ENCODE assay signal across 29 cellular contexts in the genomic region with DNA sequence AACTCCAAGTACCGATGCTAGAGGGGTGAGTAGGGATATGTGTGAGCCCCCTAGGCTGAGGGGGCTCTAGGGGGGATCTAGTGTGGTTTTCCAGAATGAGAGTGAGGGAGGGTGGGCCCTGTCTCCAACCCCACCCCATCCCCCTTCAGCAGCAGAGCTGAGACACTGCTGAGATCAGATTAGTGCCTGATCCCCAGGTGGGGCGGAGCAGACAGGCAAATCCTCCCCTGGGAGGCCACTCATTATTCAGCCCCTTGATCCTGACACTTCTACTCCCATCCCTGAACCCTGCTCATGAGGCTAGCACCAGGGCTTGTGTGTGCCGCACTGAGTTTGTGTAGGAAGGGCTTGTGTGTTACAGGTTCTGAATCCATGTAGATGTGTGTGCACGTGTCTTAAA. TPM values are rescaled to one million over a fixed set of nuclear protein-coding genes. Genes with fewer than 3 reads are reported as not detected.
A peak's percentile ranks its signal among the peaks of the same experiment; 100 is the strongest.
DNase-seq lines count a peak whose midpoint lies in the region; ATAC-seq and TF ChIP-seq lines count a peak whose summit lies in the region.
"Had no signal": no experiment of that assay in that cellular context is flagged by ENCODE, and none has a peak within 500 bp of the region (broad histone marks: within the 10 kb centered on the region; RNA-seq: fewer than 3 reads in every experiment).

No MANE protein-coding gene starts in this region.

- H3K4me3 Mint-ChIP-seq in endodermal cell (peak overlapping the region; percentile 58), type B pancreatic cell (no peak overlapping the region)
- H3K4me3 Mint-ChIP-seq in stimulated activated effector memory CD8-positive, alpha-beta T cell treated with anti-CD3 and anti-CD28 coated beads, Interleukin-12 subunit alpha, Interleukin-12 subunit beta, amount 100 ng/mL, for 72 hours, result no peak overlapping the region
- H3K4me3 Mint-ChIP-seq in activated T-helper 1 cell treated with anti-CD3 and anti-CD28 coated beads, Interleukin-12 subunit alpha, Interleukin-12 subunit beta, Interleukin-2, Interleukin-4 antibody, amounts not matched to agents 30 ng/mL and 10 ng/mL and 1 ng/mL, durations not matched to agents 14 hours and 24 hours and 36 hours, result no peak overlapping the region
- H3K4me3 Mint-ChIP-seq: natural killer cell, T-cell had no signal

- H3K27ac ChIP-seq in endodermal cell (ENCODE audit: low read depth, low read length), result no peak overlapping the region
- H3K27ac ChIP-seq: 22Rv1, adrenal gland had no signal

- H3K36me3 ChIP-seq in endodermal cell (ENCODE audit: control insufficient read depth, insufficient read depth, low read length), result no peaks in the 10 kb centered on the region
- H3K36me3 ChIP-seq: adrenal gland had no signal

- WGBS in endodermal cell (ENCODE audit: insufficient coverage in 1 of 2, insufficient read length in 1 of 2), 2 experiments, result 31 to 47% methylated on average over 3 to 4 of the region's 4 CpGs

- peaks cover 38% of the 10 kb centered on the region for H3K27me3 ChIP-seq in endodermal cell (ENCODE audit: control insufficient read depth, insufficient read depth, low read length, poor library complexity, severe bottlenecking)
- H3K27me3 ChIP-seq: adrenal gland had no signal

- DNase-seq in NCI-H1417 (lab: John Stamatoyannopoulos, UW), result peak in 2 of 3 experiments; percentile 17 to 45
- DNase-seq in NCI-H1417 treated with DMSO at 0.1 percent for 48 hours (lab: John Stamatoyannopoulos, UW), result no peak
- DNase-seq in NCI-H82 treated with DMSO at 0.1 percent for 48 hours (lab: John Stamatoyannopoulos, UW; ENCODE audit: unreplicated experiment), result peak; percentile 95
- DNase-seq in endodermal cell, result peak; percentile 85
- no peak for DNase-seq in stimulated activated effector memory CD8-positive, alpha-beta T cell treated with anti-CD3 and anti-CD28 coated beads, Interleukin-12 subunit alpha, Interleukin-12 subunit beta, amount 100 ng/mL, for 72 hours (ENCODE audit: low spot score in 2 of 2)
- no peak for DNase-seq in type B pancreatic cell (ENCODE audit: extremely low spot score, unreplicated experiment)
- DNase-seq in activated T-helper 1 cell treated with anti-CD3 and anti-CD28 coated beads, Interleukin-12 subunit alpha, Interleukin-12 subunit beta, Interleukin-2, Interleukin-4 antibody, amounts not matched to agents 30 ng/mL and 10 ng/mL and 1 ng/mL, durations not matched to agents 14 hours and 24 hours and 36 hours (ENCODE audit: low spot score), result no peak
- DNase-seq: activated CD4-positive, alpha-beta T cell treated with anti-CD3 and anti-CD28 coated beads, Interleukin-2, amount 50 U/mL, for 4 hours; activated effector memory CD4-positive, alpha-beta T cell treated with anti-CD3 and anti-CD28 coated beads, Interleukin-2, amount 50 U/mL, for 16 hours; adrenal gland; AML-193; central memory CD4-positive, alpha-beta T cell; effector CD8-positive, alpha-beta T cell; kidney glomerular epithelial cell; MV-4-11; natural killer cell; NCI-H2029 treated with DMSO at 0.1 percent for 48 hours; OCI-M1; SHP77; stimulated activated naive CD8-positive, alpha-beta T cell treated with anti-CD3 and anti-CD28 coated beads, Interleukin-15, Interleukin-2, amounts not matched to agents 100 U/mL and 50 U/mL, for 24 hours; T-cell; trophoblast cell had no signal

- H3K27ac Mint-ChIP-seq in endodermal cell (no peak overlapping the region), type B pancreatic cell (no peak overlapping the region)
- H3K27ac Mint-ChIP-seq in stimulated activated effector memory CD8-positive, alpha-beta T cell treated with anti-CD3 and anti-CD28 coated beads, Interleukin-12 subunit alpha, Interleukin-12 subunit beta, amount 100 ng/mL, for 72 hours, result no peak overlapping the region
- H3K27ac Mint-ChIP-seq in activated T-helper 1 cell treated with anti-CD3 and anti-CD28 coated beads, Interleukin-12 subunit alpha, Interleukin-12 subunit beta, Interleukin-2, Interleukin-4 antibody, amounts not matched to agents 30 ng/mL and 10 ng/mL and 1 ng/mL, durations not matched to agents 14 hours and 24 hours and 36 hours, result no peak overlapping the region
- H3K27ac Mint-ChIP-seq: natural killer cell, progenitor cell of endocrine pancreas, T-cell had no signal

- H3K9me3 Mint-ChIP-seq in endodermal cell (peaks cover 8% of the 10 kb centered on the region), type B pancreatic cell (no peaks in the 10 kb centered on the region)
- peaks cover 5% of the 10 kb centered on the region for H3K9me3 Mint-ChIP-seq in stimulated activated effector memory CD8-positive, alpha-beta T cell treated with anti-CD3 and anti-CD28 coated beads, Interleukin-12 subunit alpha, Interleukin-12 subunit beta, amount 100 ng/mL, for 72 hours
- H3K9me3 Mint-ChIP-seq in activated T-helper 1 cell treated with anti-CD3 and anti-CD28 coated beads, Interleukin-12 subunit alpha, Interleukin-12 subunit beta, Interleukin-2, Interleukin-4 antibody, amounts not matched to agents 30 ng/mL and 10 ng/mL and 1 ng/mL, durations not matched to agents 14 hours and 24 hours and 36 hours, result no peaks in the 10 kb centered on the region

- TF ChIP-seq CTCF in endodermal cell (conservative IDR thresholded peaks at IDR 0.05), result no peak
- no peak for TF ChIP-seq CTCF in type B pancreatic cell (conservative IDR thresholded peaks at IDR 0.05)

- peaks cover 23% of the 10 kb centered on the region for H3K4me1 ChIP-seq in endodermal cell (ENCODE audit: control insufficient read depth, insufficient read depth, low read length)
- H3K4me1 ChIP-seq: adrenal gland had no signal

- intact Hi-C loops in activated T-helper 1 cell treated with anti-CD3 and anti-CD28 coated beads, Interleukin-12 subunit alpha, Interleukin-12 subunit beta, Interleukin-2, Interleukin-4 antibody, amounts not matched to agents 30 ng/mL and 10 ng/mL and 1 ng/mL, durations not matched to agents 14 hours and 24 hours and 36 hours (cut with micrococcal nuclease), result no loop called here

- H3K4me1 Mint-ChIP-seq in endodermal cell (peaks cover 38% of the 10 kb centered on the region), type B pancreatic cell (ENCODE audit: unreplicated experiment) (peaks cover 19% of the 10 kb centered on the region)
- H3K4me1 Mint-ChIP-seq in stimulated activated effector memory CD8-positive, alpha-beta T cell treated with anti-CD3 and anti-CD28 coated beads, Interleukin-12 subunit alpha, Interleukin-12 subunit beta, amount 100 ng/mL, for 72 hours, result peaks cover 4% of the 10 kb centered on the region
- H3K4me1 Mint-ChIP-seq in activated T-helper 1 cell treated with anti-CD3 and anti-CD28 coated beads, Interleukin-12 subunit alpha, Interleukin-12 subunit beta, Interleukin-2, Interleukin-4 antibody, amounts not matched to agents 30 ng/mL and 10 ng/mL and 1 ng/mL, durations not matched to agents 14 hours and 24 hours and 36 hours (ENCODE audit: low read depth), result no peaks in the 10 kb centered on the region
- H3K4me1 Mint-ChIP-seq: natural killer cell had no signal

- peaks cover 3% of the 10 kb centered on the region for H3K9me3 ChIP-seq in endodermal cell (ENCODE audit: control insufficient read depth, low read length)
- H3K9me3 ChIP-seq: adrenal gland had no signal

- peak; percentile 24 for ATAC-seq in stimulated activated effector memory CD8-positive, alpha-beta T cell treated with anti-CD3 and anti-CD28 coated beads, Interleukin-12 subunit alpha, Interleukin-12 subunit beta, amount 100 ng/mL, for 72 hours
- no peak for ATAC-seq in HG03521 (IDR thresholded peaks at IDR 0.05; ENCODE audit: unreplicated experiment)
- ATAC-seq: natural killer cell; stimulated activated naive CD8-positive, alpha-beta T cell treated with anti-CD3 and anti-CD28 coated beads, Interleukin-15, Interleukin-2, amounts not matched to agents 100 U/mL and 50 U/mL, for 24 hours; T-cell had no signal

- peak overlapping the region; percentile 66 for H3K4me3 ChIP-seq in endodermal cell (ENCODE audit: low read length)
- H3K4me3 ChIP-seq: adrenal gland had no signal

- H3K27me3 Mint-ChIP-seq in endodermal cell (ENCODE audit: insufficient read depth), result peaks cover 68% of the 10 kb centered on the region
- H3K27me3 Mint-ChIP-seq in type B pancreatic cell, result peaks cover 10% of the 10 kb centered on the region
- peaks cover 9% of the 10 kb centered on the region for H3K27me3 Mint-ChIP-seq in activated T-helper 1 cell treated with anti-CD3 and anti-CD28 coated beads, Interleukin-12 subunit alpha, Interleukin-12 subunit beta, Interleukin-2, Interleukin-4 antibody, amounts not matched to agents 30 ng/mL and 10 ng/mL and 1 ng/mL, durations not matched to agents 14 hours and 24 hours and 36 hours (ENCODE audit: insufficient read depth)

- H3K36me3 Mint-ChIP-seq in endodermal cell (ENCODE audit: low read depth) (peaks cover 1% of the 10 kb centered on the region), type B pancreatic cell (no peaks in the 10 kb centered on the region)
- H3K36me3 Mint-ChIP-seq in stimulated activated effector memory CD8-positive, alpha-beta T cell treated with anti-CD3 and anti-CD28 coated beads, Interleukin-12 subunit alpha, Interleukin-12 subunit beta, amount 100 ng/mL, for 72 hours, result no peaks in the 10 kb centered on the region
- no peaks in the 10 kb centered on the region for H3K36me3 Mint-ChIP-seq in activated T-helper 1 cell treated with anti-CD3 and anti-CD28 coated beads, Interleukin-12 subunit alpha, Interleukin-12 subunit beta, Interleukin-2, Interleukin-4 antibody, amounts not matched to agents 30 ng/mL and 10 ng/mL and 1 ng/mL, durations not matched to agents 14 hours and 24 hours and 36 hours (ENCODE audit: low read depth)
- H3K36me3 Mint-ChIP-seq: natural killer cell, T-cell had no signal

- H3K9ac ChIP-seq in endodermal cell (ENCODE audit: extremely low read depth, low read length, poor library complexity, severe bottlenecking), result no peak overlapping the region

RNA-seq across cellular contexts. Expression of gene SPDEF, which starts 42.5 kb away (rescaled TPM):
- total RNA-seq in endodermal cell, result 1 to 10 TPM; 1.1 to 2.6 TPM
- polyA plus RNA-seq in endodermal cell (2013, experiment 1 of 2), result 0.57 TPM
- polyA plus RNA-seq in endodermal cell (2013, experiment 2 of 2), result 0.25 TPM
- total RNA-seq in type B pancreatic cell (ENCODE audit: low replicate concordance), result 0.62 and 1.6 TPM in 2 replicates
- not detected in 2 replicates for total RNA-seq in activated T-helper 1 cell treated with anti-CD3 and anti-CD28 coated beads, Interleukin-12 subunit alpha, Interleukin-12 subunit beta, Interleukin-2, Interleukin-4 antibody, amounts not matched to agents 30 ng/mL and 10 ng/mL and 1 ng/mL, durations not matched to agents 14 hours and 24 hours and 36 hours
- total RNA-seq: glomerular endothelial cell, skeletal muscle tissue had no signal

RNA-seq across cellular contexts. Expression of gene PACSIN1, which starts 47.8 kb away (rescaled TPM):
- total RNA-seq in endodermal cell (1 to 10 TPM; 7.2 to 7.3 TPM), type B pancreatic cell (ENCODE audit: low replicate concordance) (3.4 and 12.5 TPM in 2 replicates)
- polyA plus RNA-seq in endodermal cell (2013, experiment 1 of 2), result 2.4 TPM
- polyA plus RNA-seq in endodermal cell (2013, experiment 2 of 2), result 1.7 TPM
- not detected in 2 replicates for total RNA-seq in activated T-helper 1 cell treated with anti-CD3 and anti-CD28 coated beads, Interleukin-12 subunit alpha, Interleukin-12 subunit beta, Interleukin-2, Interleukin-4 antibody, amounts not matched to agents 30 ng/mL and 10 ng/mL and 1 ng/mL, durations not matched to agents 14 hours and 24 hours and 36 hours
- total RNA-seq: glomerular endothelial cell, HT1080, mesenteric fat pad had no signal

Comparison
In these comparisons a context has a peak if more than half of its experiments do, and no peak if none do; other contexts are left out.
1. DNase-seq: peak in NCI-H1417 (2 of 3), NCI-H82 treated with DMSO at 0.1 percent for 48 hours (single experiment) and endodermal cell (single experiment); none in NCI-H1417 treated with DMSO at 0.1 percent for 48 hours (single experiment), stimulated activated effector memory CD8-positive, alpha-beta T cell treated with anti-CD3 and anti-CD28 coated beads, Interleukin-12 subunit alpha, Interleukin-12 subunit beta, amount 100 ng/mL, for 72 hours (0 of 2), type B pancreatic cell (single experiment) and activated T-helper 1 cell treated with anti-CD3 and anti-CD28 coated beads, Interleukin-12 subunit alpha, Interleukin-12 subunit beta, Interleukin-2, Interleukin-4 antibody, amounts not matched to agents 30 ng/mL and 10 ng/mL and 1 ng/mL, durations not matched to agents 14 hours and 24 hours and 36 hours (single experiment).